ENCODE assay signal across 14 cellular contexts in the genomic region with DNA sequence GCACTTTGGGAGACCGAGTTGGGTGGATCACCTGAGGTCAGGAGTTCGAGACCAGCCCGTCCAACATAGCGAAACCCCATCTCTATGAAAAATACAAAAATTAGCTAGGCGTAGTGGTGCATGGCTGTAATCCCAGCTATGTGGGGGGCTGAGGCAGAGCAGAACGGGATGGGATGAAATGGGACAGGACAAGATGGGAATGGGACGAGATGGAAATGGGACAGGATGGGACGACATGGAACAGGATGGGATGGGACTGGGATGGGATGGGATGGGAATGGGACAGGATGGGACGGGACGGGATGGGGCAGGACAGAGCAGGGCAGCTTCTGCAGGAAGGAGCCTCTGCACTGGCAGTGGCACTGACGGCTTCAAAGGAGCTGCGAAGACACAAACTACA.
DNase-seq lines count a peak whose midpoint lies in the region; ATAC-seq and TF ChIP-seq lines count a peak whose summit lies in the region.
"Had no signal": no experiment of that assay in that cellular context is flagged by ENCODE, and none has a peak within 500 bp of the region (broad histone marks: within the 10 kb centered on the region; RNA-seq: fewer than 3 reads in every experiment).

No MANE protein-coding gene starts in this region.

- H3K4me2 ChIP-seq in hepatocyte = peak overlapping the region; percentile 63

- H3K36me3 ChIP-seq in hepatocyte (replicated peaks; ENCODE audit: insufficient read depth, low read depth) = no peaks in the 10 kb centered on the region

- H3K36me3 Mint-ChIP-seq in stimulated activated naive CD8-positive, alpha-beta T cell treated with anti-CD3 and anti-CD28 coated beads, Interleukin-15, Interleukin-2, amounts not matched to agents 100 ng/mL and 50 ng/mL, for 24 hours (ENCODE audit: low read depth) = peaks cover 29% of the 10 kb centered on the region
- H3K36me3 Mint-ChIP-seq in activated CD8-positive, alpha-beta T cell treated with anti-CD3 and anti-CD28 coated beads for 36 hours (ENCODE audit: low read depth) = peaks cover 14% of the 10 kb centered on the region

- 94% methylated on average over 12 of the region's 12 CpGs for WGBS in hepatocyte (ENCODE audit: low lambda C conversion rate, missing lambda C conversion rate)

- H3K4me3 Mint-ChIP-seq in stimulated activated naive CD8-positive, alpha-beta T cell treated with anti-CD3 and anti-CD28 coated beads, Interleukin-15, Interleukin-2, amounts not matched to agents 100 ng/mL and 50 ng/mL, for 24 hours = no peak overlapping the region
- H3K4me3 Mint-ChIP-seq in activated CD8-positive, alpha-beta T cell treated with anti-CD3 and anti-CD28 coated beads for 36 hours = no peak overlapping the region

- CTCF ChIA-PET in activated CD8-positive, alpha-beta T cell treated with anti-CD3 and anti-CD28 coated beads for 36 hours (lab: Charles Lee) = interaction anchor here (0.8 kb wide), 1 partner anchor 13 kb away, joined by 3 read pairs; no protein-coding TSS in a partner anchor

- H3K4me1 Mint-ChIP-seq in stimulated activated naive CD8-positive, alpha-beta T cell treated with anti-CD3 and anti-CD28 coated beads, Interleukin-15, Interleukin-2, amounts not matched to agents 100 ng/mL and 50 ng/mL, for 24 hours (ENCODE audit: low read depth) = peaks cover 94% of the 10 kb centered on the region
- peaks cover 83% of the 10 kb centered on the region for H3K4me1 Mint-ChIP-seq in activated CD8-positive, alpha-beta T cell treated with anti-CD3 and anti-CD28 coated beads for 36 hours (ENCODE audit: low read depth)

- no peaks in the 10 kb centered on the region for H3K9me3 ChIP-seq in hepatocyte (ENCODE audit: low read depth)

- peaks cover 99% of the 10 kb centered on the region for H4K20me1 ChIP-seq in hepatocyte (ENCODE audit: insufficient read depth, poor library complexity, severe bottlenecking)

- no peak for TF ChIP-seq CTCF in activated CD8-positive, alpha-beta T cell treated with anti-CD3 and anti-CD28 coated beads for 36 hours (IDR thresholded peaks at IDR 0.05)
- no peak for TF ChIP-seq CTCF in hepatocyte (IDR thresholded peaks at IDR 0.05; ENCODE audit: poor library complexity)

- H3K27ac Mint-ChIP-seq in stimulated activated naive CD8-positive, alpha-beta T cell treated with anti-CD3 and anti-CD28 coated beads, Interleukin-15, Interleukin-2, amounts not matched to agents 100 ng/mL and 50 ng/mL, for 24 hours = peak overlapping the region; percentile 79
- H3K27ac Mint-ChIP-seq in activated CD8-positive, alpha-beta T cell treated with anti-CD3 and anti-CD28 coated beads for 36 hours = peak overlapping the region; percentile 76

- no peak overlapping the region for H2AFZ ChIP-seq in hepatocyte

- no peak overlapping the region for H3K27ac ChIP-seq in hepatocyte
- H3K27ac ChIP-seq: coronary artery had no signal

- peaks cover 22% of the 10 kb centered on the region for H3K4me1 ChIP-seq in hepatocyte (ENCODE audit: insufficient read depth)

- POLR2A ChIA-PET in activated CD8-positive, alpha-beta T cell treated with anti-CD3 and anti-CD28 coated beads for 36 hours (lab: Charles Lee) = interaction anchor here (0.9 to 1.5 kb wide), 3 partner anchors 15 to 19 kb away, joined by 3 to 5 read pairs (median 4); no protein-coding TSS in a partner anchor

- no peak for DNase-seq in stimulated activated naive CD8-positive, alpha-beta T cell treated with anti-CD3 and anti-CD28 coated beads, Interleukin-15, Interleukin-2, amounts not matched to agents 100 U/mL and 50 U/mL, for 24 hours
- no peak for DNase-seq in activated CD8-positive, alpha-beta T cell treated with anti-CD3 and anti-CD28 coated beads for 36 hours
- DNase-seq in hepatocyte (ENCODE audit: low spot score) (no peak), NCI-H82 (lab: John Stamatoyannopoulos, UW) (no peak), NCI-H2081 treated with DMSO at 0.1 percent for 48 hours (lab: John Stamatoyannopoulos, UW) (no peak), NCI-H526 treated with DMSO at 0.1 percent for 48 hours (lab: John Stamatoyannopoulos, UW) (no peak)
- DNase-seq: activated CD4-positive, CD25-positive, alpha-beta regulatory T cell; HCEC 1CT; NCI-H1417 treated with DMSO at 0.1 percent for 48 hours; NCI-H345; Right ventricle myocardium superior; substantia nigra had no signal

- no peaks in the 10 kb centered on the region for H3K9me2 ChIP-seq in hepatocyte (replicated peaks; ENCODE audit: insufficient read depth)

- intact Hi-C loops in activated CD8-positive, alpha-beta T cell treated with anti-CD3 and anti-CD28 coated beads for 36 hours (cut with micrococcal nuclease) = no loop called here

- no peaks in the 10 kb centered on the region for H3K27me3 ChIP-seq in hepatocyte

- peaks cover under 1% of the 10 kb centered on the region for H3K9me3 Mint-ChIP-seq in stimulated activated naive CD8-positive, alpha-beta T cell treated with anti-CD3 and anti-CD28 coated beads, Interleukin-15, Interleukin-2, amounts not matched to agents 100 ng/mL and 50 ng/mL, for 24 hours
- H3K9me3 Mint-ChIP-seq in activated CD8-positive, alpha-beta T cell treated with anti-CD3 and anti-CD28 coated beads for 36 hours = no peaks in the 10 kb centered on the region

- no peak overlapping the region for H3K4me3 ChIP-seq in hepatocyte
- H3K4me3 ChIP-seq: coronary artery had no signal

- H3K27me3 Mint-ChIP-seq in stimulated activated naive CD8-positive, alpha-beta T cell treated with anti-CD3 and anti-CD28 coated beads, Interleukin-15, Interleukin-2, amounts not matched to agents 100 ng/mL and 50 ng/mL, for 24 hours = no peaks in the 10 kb centered on the region
- H3K27me3 Mint-ChIP-seq in activated CD8-positive, alpha-beta T cell treated with anti-CD3 and anti-CD28 coated beads for 36 hours = no peaks in the 10 kb centered on the region

- no peak for ATAC-seq in stimulated activated naive CD8-positive, alpha-beta T cell treated with anti-CD3 and anti-CD28 coated beads, Interleukin-15, Interleukin-2, amounts not matched to agents 100 U/mL and 50 U/mL, for 24 hours
- no peak for ATAC-seq in activated CD8-positive, alpha-beta T cell treated with anti-CD3 and anti-CD28 coated beads for 36 hours

- peaks cover 100% of the 10 kb centered on the region for H3K79me2 ChIP-seq in hepatocyte
